In the genomic region with DNA sequence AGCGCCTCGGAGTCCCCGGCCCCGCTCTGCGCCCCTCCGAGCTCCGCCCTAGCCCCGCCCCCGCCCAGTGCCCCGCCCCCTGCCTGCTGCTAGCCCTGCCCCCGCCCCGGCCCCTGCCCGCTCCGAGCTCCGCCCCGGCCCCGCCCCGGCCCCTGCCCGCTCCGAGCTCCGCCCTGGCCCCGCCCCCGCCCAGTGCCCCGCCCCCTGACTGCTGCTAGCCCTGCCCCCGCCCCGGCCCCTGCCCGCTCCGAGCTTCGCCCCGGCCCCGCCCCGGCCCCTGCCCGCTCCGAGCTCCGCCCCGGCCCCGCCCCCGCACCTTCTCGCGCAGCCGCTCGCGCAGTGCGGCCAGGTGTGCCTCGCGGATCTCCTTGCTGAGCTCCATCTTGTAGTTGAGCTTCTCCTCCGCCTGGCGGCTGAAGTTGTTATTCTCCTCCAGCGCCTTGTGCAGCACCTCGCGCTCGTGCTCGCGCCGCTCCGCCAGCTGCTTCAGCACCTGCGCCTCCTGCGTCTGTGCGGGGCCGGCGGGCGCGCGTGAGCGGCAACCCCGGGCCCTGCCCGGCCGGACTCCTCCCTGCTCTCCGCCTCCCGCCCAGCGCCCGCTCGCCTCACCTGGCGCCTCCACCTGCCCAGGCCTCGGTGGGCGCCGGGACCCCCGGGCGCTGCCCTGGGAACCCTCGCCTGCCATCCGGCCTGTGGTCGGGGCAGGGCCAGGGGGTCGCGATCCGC, we compare ENCODE assay signal across 8 cellular contexts. TPM values are rescaled to one million over a fixed set of nuclear protein-coding genes. Genes with fewer than 3 reads are reported as not detected.
DNase-seq lines count a peak whose midpoint lies in the region; ATAC-seq and TF ChIP-seq lines count a peak whose summit lies in the region.

No MANE protein-coding gene starts in this region.

- H3K36me3 ChIP-seq in Karpas-422 (ENCODE audit: insufficient read depth, low read length) (no peaks in the 10 kb centered on the region), neutrophil (no peaks in the 10 kb centered on the region)

- H3K27me3 ChIP-seq in Karpas-422 (ENCODE audit: low read length) = no peaks in the 10 kb centered on the region
- no peaks in the 10 kb centered on the region for H3K27me3 ChIP-seq in foreskin keratinocyte
- H3K27me3 ChIP-seq in neutrophil = no peaks in the 10 kb centered on the region

- DNase-seq in DMS53 (lab: John Stamatoyannopoulos, UW) (peak; percentile 97), Karpas-422 (peak; percentile 98), activated gamma-delta T cell (lab: John Stamatoyannopoulos, UW) (peak; percentile 100), foreskin keratinocyte (peak; percentile 61 to 83), substantia nigra (lab: John Stamatoyannopoulos, UW) (peak; percentile 42 to 99 (median 86))

- ATAC-seq in GM21619 (IDR thresholded peaks at IDR 0.05; ENCODE audit: unreplicated experiment) (peak; percentile 49), foreskin keratinocyte (peak; percentile 88)

- no peaks in the 10 kb centered on the region for H3K79me2 ChIP-seq in Karpas-422 (ENCODE audit: low read length)

- H3K27ac ChIP-seq in Karpas-422 (ENCODE audit: low read length) = peak overlapping the region; percentile 40; the same call in 1 of the 2 replicates
- H3K27ac ChIP-seq in foreskin keratinocyte = no peak overlapping the region
- peak overlapping the region; percentile 100 for H3K27ac ChIP-seq in neutrophil
- no peak overlapping the region for H3K27ac ChIP-seq in substantia nigra (ENCODE audit: low read depth, low read length, poor library complexity, severe bottlenecking)

- H3K4me1 ChIP-seq in Karpas-422 (ENCODE audit: low read length) (peaks cover 14% of the 10 kb centered on the region), foreskin keratinocyte (peaks cover 4% of the 10 kb centered on the region), neutrophil (ENCODE audit: control insufficient read depth in 1 of 2, insufficient read depth in 1 of 2, low read depth in 1 of 2, low read length in 1 of 2) (peaks cover 46% of the 10 kb centered on the region in 2 experiments)

- H3K4me3 ChIP-seq in Karpas-422 (ENCODE audit: low read length) (peak overlapping the region; percentile 70), neutrophil (ENCODE audit: low read depth in 1 of 2, low read length in 1 of 2) (peak overlapping the region; percentile 88 to 95)

- no peaks in the 10 kb centered on the region for H3K9me3 ChIP-seq in Karpas-422 (ENCODE audit: low read length)
- H3K9me3 ChIP-seq in neutrophil = no peaks in the 10 kb centered on the region

- peak overlapping the region; percentile 85 for H3K4me2 ChIP-seq in Karpas-422 (ENCODE audit: low read depth, low read length, poor library complexity, severe bottlenecking)

- peak; percentile 39; the same call in 1 of the 2 replicates for TF ChIP-seq POLR2A in Raji (IDR thresholded peaks at IDR 0.05; ENCODE audit: insufficient read depth, low read depth, low read length)

- H2AFZ ChIP-seq in Karpas-422 (ENCODE audit: low read length) = peak overlapping the region; percentile 66; the same call in 1 of the 2 replicates

- no peaks in the 10 kb centered on the region for H3K9me2 ChIP-seq in Karpas-422 (replicated peaks; ENCODE audit: insufficient read depth, low read length)

- peak overlapping the region; percentile 70 for H3K9ac ChIP-seq in Karpas-422 (ENCODE audit: low read length)

- H4K20me1 ChIP-seq in Karpas-422 (ENCODE audit: insufficient read depth, low read depth, low read length) = no peaks in the 10 kb centered on the region

- peak; percentile 83 for TF ChIP-seq CTCF in foreskin keratinocyte (conservative IDR thresholded peaks at IDR 0.05)
- TF ChIP-seq CTCF in neutrophil (IDR thresholded peaks at IDR 0.05) = peak; percentile 81

RNA-seq across cellular contexts. Expression of a gene that starts 11.3 kb away (rescaled TPM):
- 1.4 and 4.1 TPM in 2 replicates for total RNA-seq in Karpas-422 (2014; rRNA removed; shearing (Covaris generic); ENCODE audit: low replicate concordance)
- total RNA-seq in foreskin keratinocyte = 2.0 and 9.6 TPM in 2 replicates
- 2.4 and 11.2 TPM in 2 replicates for polyA plus RNA-seq in foreskin keratinocyte

RNA-seq across cellular contexts. Expression of a gene that starts 15.1 kb away (rescaled TPM):
- total RNA-seq in Karpas-422 (2014; rRNA removed; shearing (Covaris generic); ENCODE audit: low replicate concordance) = 8.4 and 13.7 TPM in 2 replicates
- 10.3 and 11.2 TPM in 2 replicates for total RNA-seq in foreskin keratinocyte
- polyA plus RNA-seq in foreskin keratinocyte = 6.9 and 7.2 TPM in 2 replicates

RNA-seq across cellular contexts. Expression of a gene that starts 16.2 kb away (rescaled TPM):
- total RNA-seq in Karpas-422 (2014; rRNA removed; shearing (Covaris generic); ENCODE audit: low replicate concordance) = 6.4 and 8.3 TPM in 2 replicates
- 17.6 and 20.7 TPM in 2 replicates for total RNA-seq in foreskin keratinocyte
- polyA plus RNA-seq in foreskin keratinocyte = 14.2 and 15.5 TPM in 2 replicates

RNA-seq across cellular contexts. Expression of a gene that starts 54.5 kb away (rescaled TPM):
- 2.5 and 4.6 TPM in 2 replicates for total RNA-seq in Karpas-422 (2014; rRNA removed; shearing (Covaris generic); ENCODE audit: low replicate concordance)
- total RNA-seq in foreskin keratinocyte = 189 and 224 TPM in 2 replicates
- polyA plus RNA-seq in foreskin keratinocyte = 245 and 287 TPM in 2 replicates

Comparison
In these comparisons a context has a peak if more than half of its experiments do, and no peak if none do; other contexts are left out.
1. H3K27ac ChIP-seq: peak in Karpas-422 (single experiment) and neutrophil (single experiment); none in foreskin keratinocyte (single experiment) and substantia nigra (single experiment).
2. Peak in every context shown above with its lines, with median percentiles within 50 percentile points of each other: DNase-seq.